In genomic region chr20:47711046-47711752, GRCh38 we compare ENCODE assay signal across 1 cellular context.
TF ChIP-seq lines count a peak whose summit lies in the region.

No MANE protein-coding gene starts in this region.

TF ChIP-seq in HepG2, 621 proteins besides CTCF, POLR2A, EP300 and RAD21 (continued from another document and continues in another):
- peak; percentile 70 for TF ChIP-seq TFAP4 (IDR thresholded peaks at IDR 0.05; ENCODE audit: borderline replicate concordance, low read depth)
- TF ChIP-seq ZSCAN21 (CRISPR knock-in tag; IDR thresholded peaks at IDR 0.05; ENCODE audit: borderline replicate concordance) = peak; percentile 94; the same call in 1 of the 2 replicates
- TF ChIP-seq KMT2B (CRISPR knock-in tag; IDR thresholded peaks at IDR 0.05) = peak; percentile 57; the same call in 1 of the 2 replicates
- TF ChIP-seq ZBTB37 (CRISPR knock-in tag; IDR thresholded peaks at IDR 0.05) = no peak
- TF ChIP-seq MED8 (CRISPR knock-in tag; IDR thresholded peaks at IDR 0.05; ENCODE audit: insufficient replicate concordance) = peak; percentile 75
- TF ChIP-seq CEBPG (CRISPR knock-in tag; IDR thresholded peaks at IDR 0.05) = peak; percentile 72
- TF ChIP-seq PAX8 (CRISPR knock-in tag; IDR thresholded peaks at IDR 0.05; ENCODE audit: borderline replicate concordance) = no peak
- TF ChIP-seq PHF8 (CRISPR knock-in tag; IDR thresholded peaks at IDR 0.05) = 0 out of 2 replicates have a peak, but pooled peaks have one; percentile 43
- no peak for TF ChIP-seq TBL1XR1 (IDR thresholded peaks at IDR 0.05; ENCODE audit: borderline replicate concordance, low read length, partially characterized antibody)
- TF ChIP-seq, protein P1, sequence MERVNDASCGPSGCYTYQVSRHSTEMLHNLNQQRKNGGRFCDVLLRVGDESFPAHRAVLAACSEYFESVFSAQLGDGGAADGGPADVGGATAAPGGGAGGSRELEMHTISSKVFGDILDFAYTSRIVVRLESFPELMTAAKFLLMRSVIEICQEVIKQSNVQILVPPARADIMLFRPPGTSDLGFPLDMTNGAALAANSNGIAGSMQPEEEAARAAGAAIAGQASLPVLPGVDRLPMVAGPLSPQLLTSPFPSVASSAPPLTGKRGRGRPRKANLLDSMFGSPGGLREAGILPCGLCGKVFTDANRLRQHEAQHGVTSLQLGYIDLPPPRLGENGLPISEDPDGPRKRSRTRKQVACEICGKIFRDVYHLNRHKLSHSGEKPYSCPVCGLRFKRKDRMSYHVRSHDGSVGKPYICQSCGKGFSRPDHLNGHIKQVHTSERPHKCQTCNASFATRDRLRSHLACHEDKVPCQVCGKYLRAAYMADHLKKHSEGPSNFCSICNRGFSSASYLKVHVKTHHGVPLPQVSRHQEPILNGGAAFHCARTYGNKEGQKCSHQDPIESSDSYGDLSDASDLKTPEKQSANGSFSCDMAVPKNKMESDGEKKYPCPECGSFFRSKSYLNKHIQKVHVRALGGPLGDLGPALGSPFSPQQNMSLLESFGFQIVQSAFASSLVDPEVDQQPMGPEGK (CRISPR knock-in tag; IDR thresholded peaks at IDR 0.05) = peak; percentile 97
- 0 out of 2 replicates have a peak, but pooled peaks have one; percentile 19 for TF ChIP-seq ZNF143 (CRISPR knock-in tag; IDR thresholded peaks at IDR 0.05)
- peak; percentile 92 for TF ChIP-seq MTA1 (CRISPR knock-in tag; IDR thresholded peaks at IDR 0.05; ENCODE audit: borderline replicate concordance)
- no peak for TF ChIP-seq ZNF569 (CRISPR knock-in tag; IDR thresholded peaks at IDR 0.05; ENCODE audit: borderline replicate concordance)
- TF ChIP-seq ZNF713 (CRISPR knock-in tag; IDR thresholded peaks at IDR 0.05) = no peak
- peak; percentile 71; the same call in 1 of the 2 replicates for TF ChIP-seq ZNF124 (CRISPR knock-in tag; IDR thresholded peaks at IDR 0.05)
- TF ChIP-seq, protein P2, sequence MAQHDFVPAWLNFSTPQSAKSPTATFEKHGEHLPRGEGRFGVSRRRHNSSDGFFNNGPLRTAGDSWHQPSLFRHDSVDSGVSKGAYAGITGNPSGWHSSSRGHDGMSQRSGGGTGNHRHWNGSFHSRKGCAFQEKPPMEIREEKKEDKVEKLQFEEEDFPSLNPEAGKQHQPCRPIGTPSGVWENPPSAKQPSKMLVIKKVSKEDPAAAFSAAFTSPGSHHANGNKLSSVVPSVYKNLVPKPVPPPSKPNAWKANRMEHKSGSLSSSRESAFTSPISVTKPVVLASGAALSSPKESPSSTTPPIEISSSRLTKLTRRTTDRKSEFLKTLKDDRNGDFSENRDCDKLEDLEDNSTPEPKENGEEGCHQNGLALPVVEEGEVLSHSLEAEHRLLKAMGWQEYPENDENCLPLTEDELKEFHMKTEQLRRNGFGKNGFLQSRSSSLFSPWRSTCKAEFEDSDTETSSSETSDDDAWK (CRISPR knock-in tag; IDR thresholded peaks at IDR 0.05) = no peak
- no peak for TF ChIP-seq HNRNPK (IDR thresholded peaks at IDR 0.05; ENCODE audit: low read depth, low read length, poor library complexity, severe bottlenecking)
- TF ChIP-seq HDAC2 (CRISPR knock-in tag; IDR thresholded peaks at IDR 0.05) = peak; percentile 96
- peak; percentile 77; the same call in 1 of the 2 replicates for TF ChIP-seq KLF11 (CRISPR knock-in tag; IDR thresholded peaks at IDR 0.05)
- TF ChIP-seq HDAC6 (IDR thresholded peaks at IDR 0.05; ENCODE audit: low read depth, low read length) = no peak
- TF ChIP-seq, protein P3, sequence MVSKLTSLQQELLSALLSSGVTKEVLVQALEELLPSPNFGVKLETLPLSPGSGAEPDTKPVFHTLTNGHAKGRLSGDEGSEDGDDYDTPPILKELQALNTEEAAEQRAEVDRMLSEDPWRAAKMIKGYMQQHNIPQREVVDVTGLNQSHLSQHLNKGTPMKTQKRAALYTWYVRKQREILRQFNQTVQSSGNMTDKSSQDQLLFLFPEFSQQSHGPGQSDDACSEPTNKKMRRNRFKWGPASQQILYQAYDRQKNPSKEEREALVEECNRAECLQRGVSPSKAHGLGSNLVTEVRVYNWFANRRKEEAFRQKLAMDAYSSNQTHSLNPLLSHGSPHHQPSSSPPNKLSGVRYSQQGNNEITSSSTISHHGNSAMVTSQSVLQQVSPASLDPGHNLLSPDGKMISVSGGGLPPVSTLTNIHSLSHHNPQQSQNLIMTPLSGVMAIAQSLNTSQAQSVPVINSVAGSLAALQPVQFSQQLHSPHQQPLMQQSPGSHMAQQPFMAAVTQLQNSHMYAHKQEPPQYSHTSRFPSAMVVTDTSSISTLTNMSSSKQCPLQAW (CRISPR knock-in tag; IDR thresholded peaks at IDR 0.05) = no peak
- no peak for TF ChIP-seq ZNF513 (CRISPR knock-in tag; conservative IDR thresholded peaks at IDR 0.05)
- peak; percentile 78 for TF ChIP-seq ZMYM4 (CRISPR knock-in tag; IDR thresholded peaks at IDR 0.05)
- no peak for TF ChIP-seq ZBTB8A (CRISPR knock-in tag; IDR thresholded peaks at IDR 0.05; ENCODE audit: borderline replicate concordance, low read depth)
- 0 out of 2 replicates have a peak, but pooled peaks have one; percentile 85 for TF ChIP-seq MYNN (CRISPR knock-in tag; IDR thresholded peaks at IDR 0.05; ENCODE audit: low read depth)
- no peak for TF ChIP-seq PRDM15 (CRISPR knock-in tag; IDR thresholded peaks at IDR 0.05)
- 0 out of 2 replicates have a peak, but pooled peaks have one; percentile 54 for TF ChIP-seq KAT7 (CRISPR knock-in tag; IDR thresholded peaks at IDR 0.05; ENCODE audit: borderline replicate concordance)
- peak; percentile 4 for TF ChIP-seq ZFP36 (IDR thresholded peaks at IDR 0.05; ENCODE audit: borderline replicate concordance, low read depth, low read length, partially characterized antibody)
- peak; percentile 89 for TF ChIP-seq ZNF574 (CRISPR knock-in tag; IDR thresholded peaks at IDR 0.05)
- TF ChIP-seq TMF1 (CRISPR knock-in tag; IDR thresholded peaks at IDR 0.05; ENCODE audit: low read depth) = 0 out of 2 replicates have a peak, but pooled peaks have one; percentile 60
- TF ChIP-seq ZNF776 (CRISPR knock-in tag; IDR thresholded peaks at IDR 0.05) = 0 out of 2 replicates have a peak, but pooled peaks have one; percentile 72
- TF ChIP-seq BCLAF1 (IDR thresholded peaks at IDR 0.05) = no peak
- TF ChIP-seq ZNF75D (CRISPR knock-in tag; IDR thresholded peaks at IDR 0.05; ENCODE audit: borderline replicate concordance) = no peak
- TF ChIP-seq, protein P4, sequence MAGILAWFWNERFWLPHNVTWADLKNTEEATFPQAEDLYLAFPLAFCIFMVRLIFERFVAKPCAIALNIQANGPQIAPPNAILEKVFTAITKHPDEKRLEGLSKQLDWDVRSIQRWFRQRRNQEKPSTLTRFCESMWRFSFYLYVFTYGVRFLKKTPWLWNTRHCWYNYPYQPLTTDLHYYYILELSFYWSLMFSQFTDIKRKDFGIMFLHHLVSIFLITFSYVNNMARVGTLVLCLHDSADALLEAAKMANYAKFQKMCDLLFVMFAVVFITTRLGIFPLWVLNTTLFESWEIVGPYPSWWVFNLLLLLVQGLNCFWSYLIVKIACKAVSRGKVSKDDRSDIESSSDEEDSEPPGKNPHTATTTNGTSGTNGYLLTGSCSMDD (CRISPR knock-in tag; IDR thresholded peaks at IDR 0.05) = no peak
- TF ChIP-seq ZNF446 (CRISPR knock-in tag; IDR thresholded peaks at IDR 0.05) = no peak
